8 cellular contexts compared by ENCODE assay signal in genomic region chr14:92793709-92794546, GRCh38. TPM values are rescaled to one million over a fixed set of nuclear protein-coding genes. Genes with fewer than 3 reads are reported as not detected.
A peak's percentile ranks its signal among the peaks of the same experiment; 100 is the strongest.
DNase-seq lines count a peak whose midpoint lies in the region; ATAC-seq and TF ChIP-seq lines count a peak whose summit lies in the region.

GOLGA5 (plus strand) TSS chr14:92794305; CDS start chr14:92797438, 3,133 bp downstream.

- ATAC-seq in activated T-helper 17 cell treated with anti-CD3 and anti-CD28 coated beads, Interleukin-2, amount 50 U/mL, for 72 hours (replicated peaks): peak; percentile 98
- ATAC-seq in naive B cell (ENCODE audit: low read depth in 2 of 2): peak; percentile 88 to 89
- peak; percentile 99 for ATAC-seq in stimulated activated memory B cell treated with anti-CD40 and anti-IgM and Interleukin-4, amounts not matched to agents 10 μg/mL and 1 μg/mL and 100 μg/mL, for 72 hours

- peaks cover 39% of the 10 kb centered on the region for H3K36me3 Mint-ChIP-seq in activated T-helper 17 cell treated with anti-CD3 and anti-CD28 coated beads, Interleukin-2, amount 50 U/mL, for 72 hours (ENCODE audit: low read depth)
- H3K36me3 Mint-ChIP-seq in naive B cell: peaks cover 6 to 17% of the 10 kb centered on the region in 2 donors
- H3K36me3 Mint-ChIP-seq in stimulated activated memory B cell treated with anti-CD40 and anti-IgM and Interleukin-4, amounts not matched to agents 10 μg/mL and 1 μg/mL and 100 μg/mL, for 72 hours: peaks cover 27% of the 10 kb centered on the region

- H3K27me3 Mint-ChIP-seq in activated T-helper 17 cell treated with anti-CD3 and anti-CD28 coated beads, Interleukin-2, amount 50 U/mL, for 72 hours: no peaks in the 10 kb centered on the region
- no peaks in the 10 kb centered on the region for H3K27me3 Mint-ChIP-seq in naive B cell
- H3K27me3 Mint-ChIP-seq in stimulated activated memory B cell treated with anti-CD40 and anti-IgM and Interleukin-4, amounts not matched to agents 10 μg/mL and 1 μg/mL and 100 μg/mL, for 72 hours: no peaks in the 10 kb centered on the region

- H3K27ac ChIP-seq in RWPE1: peak within 1 kb of the TSS; percentile 75

- TF ChIP-seq CTCF in LNCaP clone FGC (IDR thresholded peaks at IDR 0.05; ENCODE audit: control insufficient read depth, extremely low read depth, insufficient read depth) (no peak), RWPE1 (conservative IDR thresholded peaks at IDR 0.05; ENCODE audit: low read depth) (no peak)

- peaks cover 21% of the 10 kb centered on the region for H3K9me3 Mint-ChIP-seq in activated T-helper 17 cell treated with anti-CD3 and anti-CD28 coated beads, Interleukin-2, amount 50 U/mL, for 72 hours
- H3K9me3 Mint-ChIP-seq in naive B cell: peaks cover 12 to 32% (median 23%) of the 10 kb centered on the region in 7 donors
- H3K9me3 Mint-ChIP-seq in stimulated activated memory B cell treated with anti-CD40 and anti-IgM and Interleukin-4, amounts not matched to agents 10 μg/mL and 1 μg/mL and 100 μg/mL, for 72 hours: peaks cover 13% of the 10 kb centered on the region

- H3K4me3 Mint-ChIP-seq in activated T-helper 17 cell treated with anti-CD3 and anti-CD28 coated beads, Interleukin-2, amount 50 U/mL, for 72 hours: peak within 1 kb of the TSS; percentile 99
- H3K4me3 Mint-ChIP-seq in naive B cell: peak within 1 kb of the TSS; percentile 80 to 97 (median 94)
- peak within 1 kb of the TSS; percentile 95 for H3K4me3 Mint-ChIP-seq in stimulated activated memory B cell treated with anti-CD40 and anti-IgM and Interleukin-4, amounts not matched to agents 10 μg/mL and 1 μg/mL and 100 μg/mL, for 72 hours

- CTCF ChIA-PET in RWPE1 (lab: Yijun Ruan, JAX): interaction anchor here (0.6 to 1.0 kb wide), 3 partner anchors 10 to 471 kb away, joined by 3 to 4 read pairs (median 4); no protein-coding TSS in a partner anchor

- DNase-seq in Daoy (ENCODE audit: low read depth) (peak; percentile 100), GOT3 (lab: John Stamatoyannopoulos, UW) (peak; percentile 92), LNCaP clone FGC (ENCODE audit: low read depth) (peak; percentile 94), RWPE1 (ENCODE audit: low spot score) (peak; percentile 92), fibroblast of gingiva (ENCODE audit: low read depth) (peak; percentile 98), naive B cell (peak; percentile 99)

- H3K27ac Mint-ChIP-seq in activated T-helper 17 cell treated with anti-CD3 and anti-CD28 coated beads, Interleukin-2, amount 50 U/mL, for 72 hours: peak within 1 kb of the TSS; percentile 99
- H3K27ac Mint-ChIP-seq in naive B cell: peak within 1 kb of the TSS; percentile 64 to 96 (median 92)
- H3K27ac Mint-ChIP-seq in stimulated activated memory B cell treated with anti-CD40 and anti-IgM and Interleukin-4, amounts not matched to agents 10 μg/mL and 1 μg/mL and 100 μg/mL, for 72 hours: peak within 1 kb of the TSS; percentile 96

- H3K4me3 ChIP-seq in LNCaP clone FGC (ENCODE audit: low read depth, low read length): peak within 1 kb of the TSS; percentile 100

- POLR2A ChIA-PET in RWPE1 (lab: Yijun Ruan, JAX; ENCODE audit: low non-redundant PET): no interaction called here

- H3K4me1 Mint-ChIP-seq in activated T-helper 17 cell treated with anti-CD3 and anti-CD28 coated beads, Interleukin-2, amount 50 U/mL, for 72 hours: peaks cover 16% of the 10 kb centered on the region
- H3K4me1 Mint-ChIP-seq in naive B cell: peaks cover 21 to 30% (median 22%) of the 10 kb centered on the region in 3 donors
- H3K4me1 Mint-ChIP-seq in stimulated activated memory B cell treated with anti-CD40 and anti-IgM and Interleukin-4, amounts not matched to agents 10 μg/mL and 1 μg/mL and 100 μg/mL, for 72 hours: peaks cover 23% of the 10 kb centered on the region

RNA-seq across cellular contexts. Expression of gene GOLGA5, which starts in this region (rescaled TPM):
- total RNA-seq in Daoy (2014; rRNA removed; shearing (Covaris generic)): 35.5 and 42.6 TPM in 2 replicates
- total RNA-seq in activated T-helper 17 cell treated with anti-CD3 and anti-CD28 coated beads, Interleukin-2, amount 50 U/mL, for 72 hours: 10 to 100 TPM; 18.8 to 19.5 TPM
- 10 to 100 TPM; 16.0 to 27.5 (median 21.2) TPM for polyA plus RNA-seq in naive B cell (ENCODE audit: low read depth in 6 of 6)

Comparison
In these comparisons a context has a peak if more than half of its experiments do, and no peak if none do; other contexts are left out.
1. Peak in every context shown above with its lines: DNase-seq, ATAC-seq, H3K4me3 ChIP-seq and H3K27ac ChIP-seq.